11 cellular contexts compared by ENCODE assay signal in the genomic region with DNA sequence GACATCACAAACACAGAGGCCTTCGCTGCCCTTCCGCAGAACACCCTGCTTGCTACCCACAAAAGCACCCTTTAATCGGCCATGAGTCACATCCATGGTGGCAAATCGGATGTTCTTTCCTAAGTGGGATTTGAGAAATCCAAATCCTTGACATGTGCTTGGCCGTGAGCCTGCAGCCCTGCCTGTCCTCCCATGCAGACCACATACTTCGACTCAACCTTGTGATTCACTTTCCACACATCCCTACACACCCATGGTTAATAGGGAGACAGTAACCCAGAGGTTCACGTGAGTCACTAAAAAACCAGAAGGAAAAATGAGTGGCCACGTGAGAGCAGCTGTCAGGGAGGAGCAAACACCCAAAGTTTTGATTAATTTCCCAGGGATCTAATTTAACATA. TPM values are rescaled to one million over a fixed set of nuclear protein-coding genes. Genes with fewer than 3 reads are reported as not detected.
DNase-seq lines count a peak whose midpoint lies in the region; ATAC-seq and TF ChIP-seq lines count a peak whose summit lies in the region.
"Had no signal": no experiment of that assay in that cellular context is flagged by ENCODE, and none has a peak within 500 bp of the region (broad histone marks: within the 10 kb centered on the region; RNA-seq: fewer than 3 reads in every experiment).

No MANE protein-coding gene starts in this region.

- no peak overlapping the region for H2BK5ac ChIP-seq in mesendoderm (ENCODE audit: low read length)

- peak overlapping the region; percentile 33 for H3K4me3 Mint-ChIP-seq in MCF 10A (ENCODE audit: unreplicated experiment)
- H3K4me3 Mint-ChIP-seq: naive B cell had no signal

- H2BK120ac ChIP-seq in mesendoderm (ENCODE audit: low read depth, low read length): no peak overlapping the region

- DNase-seq in MCF 10A (ENCODE audit: unreplicated experiment) (peak; percentile 97), breast epithelium (ENCODE audit: low spot score in 2 of 2) (no peak), astrocyte of the hippocampus (ENCODE audit: low read depth, low spot score) (peak; percentile 94), hepatocyte (ENCODE audit: low spot score) (peak; percentile 47), NCI-H187 treated with DMSO at 0.1 percent for 48 hours (lab: John Stamatoyannopoulos, UW) (no peak), mesendoderm (no peak), amygdala (lab: John Stamatoyannopoulos, UW) (no peak), body of pancreas (no peak)
- DNase-seq: activated CD4-positive, alpha-beta T cell treated with anti-CD3 and anti-CD28 coated beads, Interleukin-2, amount 50 U/mL, for 48 hours; naive B cell; NCI-H2171 had no signal

- no peak overlapping the region for H2AFZ ChIP-seq in hepatocyte

- BruUV-seq in MCF 10A (replicated peaks; lab: Mats Ljungman, UMichigan): no TSS peak

- H3K4me3 ChIP-seq in breast epithelium (no peak overlapping the region), hepatocyte (no peak overlapping the region), mesendoderm (ENCODE audit: low read length) (no peak overlapping the region), body of pancreas (no peak overlapping the region)

- peak overlapping the region; percentile 90 for H3K27ac Mint-ChIP-seq in MCF 10A (ENCODE audit: low read depth, unreplicated experiment)

- ATAC-seq in body of pancreas: no peak

- H3K4ac ChIP-seq in mesendoderm (ENCODE audit: low read depth, low read length): no peak overlapping the region

- no peak overlapping the region for H3K18ac ChIP-seq in mesendoderm (ENCODE audit: low read length)

- H3K23ac ChIP-seq in mesendoderm (ENCODE audit: low read length): no peak overlapping the region

- H4K5ac ChIP-seq in mesendoderm (ENCODE audit: low read length): no peak overlapping the region

- H3K4me1 Mint-ChIP-seq in MCF 10A (ENCODE audit: insufficient read depth, unreplicated experiment): peaks cover 16% of the 10 kb centered on the region

- no peaks in the 10 kb centered on the region for H3K27me3 ChIP-seq in breast epithelium
- H3K27me3 ChIP-seq in hepatocyte: no peaks in the 10 kb centered on the region
- H3K27me3 ChIP-seq in mesendoderm (ENCODE audit: insufficient read depth, low read length, poor library complexity): no peaks in the 10 kb centered on the region
- no peaks in the 10 kb centered on the region for H3K27me3 ChIP-seq in body of pancreas

- TF ChIP-seq POLR2A in breast epithelium (IDR thresholded peaks at IDR 0.05): no peak
- no peak for TF ChIP-seq POLR2A in body of pancreas (IDR thresholded peaks at IDR 0.05)

- TF ChIP-seq CTCF in MCF 10A (IDR thresholded peaks at IDR 0.05; ENCODE audit: unreplicated experiment) (no peak), breast epithelium (IDR thresholded peaks at IDR 0.05) (no peak), hepatocyte (IDR thresholded peaks at IDR 0.05; ENCODE audit: poor library complexity) (no peak), body of pancreas (IDR thresholded peaks at IDR 0.05) (no peak)

- no peaks in the 10 kb centered on the region for H3K27me3 Mint-ChIP-seq in MCF 10A (ENCODE audit: insufficient read depth, unreplicated experiment)

- peaks cover 57% of the 10 kb centered on the region for H3K36me3 Mint-ChIP-seq in MCF 10A (ENCODE audit: insufficient read depth, unreplicated experiment)

- WGBS in hepatocyte (ENCODE audit: low lambda C conversion rate, missing lambda C conversion rate): 79% methylated on average over 8 of the region's 8 CpGs
- WGBS in mesendoderm (ENCODE audit: extremely low coverage, insufficient coverage, low lambda C conversion rate): no CpG with 5 or more reads among the region's 8 CpGs
- WGBS in body of pancreas, 2 donors: 84 to 86% methylated on average over 8 of the region's 8 CpGs

- H3K36me3 ChIP-seq in breast epithelium (no peaks in the 10 kb centered on the region), hepatocyte (replicated peaks; ENCODE audit: insufficient read depth, low read depth) (no peaks in the 10 kb centered on the region), mesendoderm (ENCODE audit: control insufficient read depth, insufficient read depth, low read length) (no peaks in the 10 kb centered on the region), body of pancreas (replicated peaks in 1 of 2; ENCODE audit: insufficient read depth in 1 of 2, low read depth in 2 of 2) (no peaks in the 10 kb centered on the region)

- CTCF ChIA-PET in MCF 10A (lab: Yijun Ruan, JAX): interaction anchor here (0.5 to 2.8 kb wide), 6 partner anchors 10 to 423 kb away, joined by 3 to 10 read pairs (median 3); no protein-coding TSS in a partner anchor

- H3K9me3 Mint-ChIP-seq in MCF 10A (ENCODE audit: unreplicated experiment): no peaks in the 10 kb centered on the region
- H3K9me3 Mint-ChIP-seq: naive B cell had no signal

- no peak overlapping the region for H3K4me2 ChIP-seq in hepatocyte
- no peak overlapping the region for H3K4me2 ChIP-seq in mesendoderm (ENCODE audit: low read length)

- H2AK5ac ChIP-seq in mesendoderm (ENCODE audit: low read length): no peak overlapping the region

- no peak overlapping the region for H3K27ac ChIP-seq in breast epithelium
- H3K27ac ChIP-seq in hepatocyte: no peak overlapping the region
- no peak overlapping the region for H3K27ac ChIP-seq in mesendoderm (ENCODE audit: low read depth, low read length)
- no peak overlapping the region for H3K27ac ChIP-seq in body of pancreas

- no peak overlapping the region for H4K8ac ChIP-seq in mesendoderm (ENCODE audit: low read depth, low read length)

- H3K79me2 ChIP-seq in hepatocyte: peaks cover 23% of the 10 kb centered on the region
- no peaks in the 10 kb centered on the region for H3K79me2 ChIP-seq in mesendoderm (ENCODE audit: control insufficient read depth, insufficient read depth, low read length)

- POLR2A ChIA-PET in MCF 10A (lab: Yijun Ruan, JAX): interaction anchor here (0.6 to 3.4 kb wide), 11 partner anchors 12 to 204 kb away, joined by 3 to 47 read pairs (median 8); partner anchors contain the start of gene RPS6KA2

- H3K56ac ChIP-seq in mesendoderm (ENCODE audit: low read length): no peak overlapping the region

- H3K4me1 ChIP-seq in breast epithelium (no peaks in the 10 kb centered on the region), hepatocyte (ENCODE audit: insufficient read depth) (no peaks in the 10 kb centered on the region), mesendoderm (ENCODE audit: control insufficient read depth, low read depth, low read length) (no peaks in the 10 kb centered on the region), body of pancreas (peaks cover under 1% of the 10 kb centered on the region)

- no peak overlapping the region for H2BK15ac ChIP-seq in mesendoderm (replicated peaks; ENCODE audit: low read depth)

- H4K20me1 ChIP-seq in hepatocyte (ENCODE audit: insufficient read depth, poor library complexity, severe bottlenecking): peaks cover 2% of the 10 kb centered on the region

- H3K79me1 ChIP-seq in mesendoderm (ENCODE audit: low read length): no peaks in the 10 kb centered on the region

- H3K9me2 ChIP-seq in hepatocyte (replicated peaks; ENCODE audit: insufficient read depth): no peaks in the 10 kb centered on the region

- H3K9ac ChIP-seq in mesendoderm (ENCODE audit: low read length): no peak overlapping the region

- intact Hi-C loops in MCF 10A (cut with micrococcal nuclease): loop anchor here (1.0 to 2.0 kb wide), 4 partner anchors 10 to 60 kb away; partner anchors contain the start of gene RPS6KA2
- intact Hi-C loops in breast epithelium (cut with DNase I; ENCODE audit: low total_unique reads): no loop called here
- intact Hi-C loops in body of pancreas (cut with DNase I): loop anchor here (10.0 kb wide), 1 partner anchor 48 kb away; no protein-coding TSS in a partner anchor

- H3K9me3 ChIP-seq in breast epithelium (no peaks in the 10 kb centered on the region), hepatocyte (ENCODE audit: low read depth) (no peaks in the 10 kb centered on the region), body of pancreas (no peaks in the 10 kb centered on the region)

RNA-seq across cellular contexts. Expression of gene RAMACL, which starts 19.4 kb away (rescaled TPM):
- total RNA-seq in MCF 10A (2022) (5.3 and 5.8 TPM in 2 replicates), breast epithelium (10 to 100 TPM in 1 of 3 donors, 1 to 10 TPM in 2; 2.5 to 13.4 (median 2.6) TPM), hepatocyte (1.1 and 1.6 TPM in 2 replicates), body of pancreas (10 to 100 TPM in 1 of 2 donors, under 1 TPM in 1; 0.99 to 10.9 TPM)
- polyA plus RNA-seq in hepatocyte: 1.1 and 2.9 TPM in 2 replicates
- polyA plus RNA-seq in mesendoderm (2013, experiment 1 of 2): 0.32 TPM
- polyA plus RNA-seq in mesendoderm (2013, experiment 2 of 2): 0.28 TPM

RNA-seq across cellular contexts. Expression of gene RPS6KA2, which starts 59.9 kb away (rescaled TPM):
- total RNA-seq in MCF 10A (2022) (126 and 157 TPM in 2 replicates), breast epithelium (100 to 1,000 TPM in 1 of 3 donors, 10 to 100 TPM in 2; 23.7 to 124 (median 56.4) TPM), hepatocyte (26.3 and 29.2 TPM in 2 replicates), body of pancreas (10 to 100 TPM; 24.4 to 53.7 TPM)
- polyA plus RNA-seq in hepatocyte: 27.7 and 34.8 TPM in 2 replicates
- polyA plus RNA-seq in mesendoderm (2013, experiment 1 of 2): 7.5 TPM
- polyA plus RNA-seq in mesendoderm (2013, experiment 2 of 2): 6.9 TPM

Comparison
In these comparisons a context has a peak if more than half of its experiments do, and no peak if none do; other contexts are left out.
1. DNase-seq: peak in MCF 10A (single experiment), astrocyte of the hippocampus (single experiment) and hepatocyte (single experiment); none in breast epithelium (0 of 2), NCI-H187 treated with DMSO at 0.1 percent for 48 hours (single experiment), mesendoderm (single experiment), amygdala (0 of 56) and body of pancreas (0 of 4).